Comparison of ENCODE assay signal across 1 cellular context in the genomic region with DNA sequence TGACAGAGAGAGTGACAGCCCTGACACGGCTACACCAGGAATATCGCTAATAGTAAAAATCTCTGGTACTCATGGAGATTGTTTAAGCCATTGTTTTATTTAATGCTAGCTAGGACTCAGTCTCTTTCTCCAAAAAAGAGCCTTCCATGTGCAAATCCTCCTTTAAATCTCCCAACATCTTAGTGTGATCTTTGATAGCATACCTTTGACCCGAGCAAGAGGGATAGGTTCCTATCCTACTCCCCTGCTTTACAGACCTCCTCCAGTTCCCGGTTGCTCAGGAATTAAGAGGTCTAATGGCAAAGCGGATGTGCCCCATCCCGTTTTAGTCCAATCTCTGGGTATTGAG.
TF ChIP-seq lines count a peak whose summit lies in the region.

No MANE protein-coding gene starts in this region.

TF ChIP-seq in HCT116, 20 proteins besides CTCF, POLR2A, EP300 and RAD21 (continued from another document):
- TF ChIP-seq, protein P1, sequence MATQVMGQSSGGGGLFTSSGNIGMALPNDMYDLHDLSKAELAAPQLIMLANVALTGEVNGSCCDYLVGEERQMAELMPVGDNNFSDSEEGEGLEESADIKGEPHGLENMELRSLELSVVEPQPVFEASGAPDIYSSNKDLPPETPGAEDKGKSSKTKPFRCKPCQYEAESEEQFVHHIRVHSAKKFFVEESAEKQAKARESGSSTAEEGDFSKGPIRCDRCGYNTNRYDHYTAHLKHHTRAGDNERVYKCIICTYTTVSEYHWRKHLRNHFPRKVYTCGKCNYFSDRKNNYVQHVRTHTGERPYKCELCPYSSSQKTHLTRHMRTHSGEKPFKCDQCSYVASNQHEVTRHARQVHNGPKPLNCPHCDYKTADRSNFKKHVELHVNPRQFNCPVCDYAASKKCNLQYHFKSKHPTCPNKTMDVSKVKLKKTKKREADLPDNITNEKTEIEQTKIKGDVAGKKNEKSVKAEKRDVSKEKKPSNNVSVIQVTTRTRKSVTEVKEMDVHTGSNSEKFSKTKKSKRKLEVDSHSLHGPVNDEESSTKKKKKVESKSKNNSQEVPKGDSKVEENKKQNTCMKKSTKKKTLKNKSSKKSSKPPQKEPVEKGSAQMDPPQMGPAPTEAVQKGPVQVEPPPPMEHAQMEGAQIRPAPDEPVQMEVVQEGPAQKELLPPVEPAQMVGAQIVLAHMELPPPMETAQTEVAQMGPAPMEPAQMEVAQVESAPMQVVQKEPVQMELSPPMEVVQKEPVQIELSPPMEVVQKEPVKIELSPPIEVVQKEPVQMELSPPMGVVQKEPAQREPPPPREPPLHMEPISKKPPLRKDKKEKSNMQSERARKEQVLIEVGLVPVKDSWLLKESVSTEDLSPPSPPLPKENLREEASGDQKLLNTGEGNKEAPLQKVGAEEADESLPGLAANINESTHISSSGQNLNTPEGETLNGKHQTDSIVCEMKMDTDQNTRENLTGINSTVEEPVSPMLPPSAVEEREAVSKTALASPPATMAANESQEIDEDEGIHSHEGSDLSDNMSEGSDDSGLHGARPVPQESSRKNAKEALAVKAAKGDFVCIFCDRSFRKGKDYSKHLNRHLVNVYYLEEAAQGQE (IDR thresholded peaks at IDR 0.05; ENCODE audit: low read depth): no peak
- TF ChIP-seq JUND (IDR thresholded peaks at IDR 0.05): no peak
- no peak for TF ChIP-seq ZNF274 (IDR thresholded peaks at IDR 0.05; ENCODE audit: low read depth, low read length)
